ENCODE assay signal across 8 cellular contexts in the genomic region with DNA sequence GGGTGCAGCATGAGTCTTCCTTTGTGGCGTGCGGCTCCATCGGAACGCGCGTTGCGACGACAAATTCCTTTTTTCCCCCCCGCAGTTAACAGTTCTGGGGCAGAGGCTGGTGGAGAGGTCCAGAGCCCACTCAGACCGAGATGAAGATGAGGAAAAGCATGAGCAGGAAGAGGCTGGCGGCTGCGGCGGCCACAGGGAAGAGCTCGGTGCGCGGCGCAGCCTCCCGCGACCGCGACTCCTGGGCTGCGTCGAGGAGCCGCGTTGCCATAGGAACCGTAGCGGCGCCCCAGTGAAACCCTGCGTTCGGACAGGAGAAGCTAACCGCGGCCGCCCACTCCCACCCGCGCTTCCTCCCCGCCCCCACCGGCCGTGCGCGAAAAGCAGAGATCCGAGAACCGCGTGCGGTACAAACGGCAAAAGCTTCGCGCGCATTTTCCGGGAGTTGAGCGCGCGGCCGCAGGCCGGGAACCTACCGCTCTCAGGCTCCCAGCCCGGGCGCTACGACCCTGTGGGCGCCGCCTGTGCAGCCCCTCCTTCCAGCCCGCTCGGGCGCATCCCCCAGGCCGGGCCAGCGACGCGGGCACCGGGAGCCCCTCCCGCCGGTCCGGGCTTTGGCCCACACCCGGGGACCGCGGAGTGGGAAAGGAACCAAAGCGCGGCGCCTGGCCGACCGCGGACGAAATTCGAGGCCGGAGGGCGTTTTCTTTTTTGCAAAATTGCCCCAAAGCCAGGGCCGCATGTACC.
DNase-seq lines count a peak whose midpoint lies in the region; ATAC-seq, FAIRE-seq and TF ChIP-seq lines count a peak whose summit lies in the region.

No MANE protein-coding gene starts in this region.

- in situ Hi-C loops in GM13977 (cut with MboI; ENCODE audit: low pct_unique_long_range_greater_than_20kb, low sequenced_read_pairs, unreplicated experiment): no loop called here

- DNase-seq in GM13977 (ENCODE audit: low spot score) (peak; percentile 64), fibroblast of mammary gland (ENCODE audit: low read depth) (no peak), pancreas (peak in 1 of 6 donors; percentile 57), NCI-H526 treated with DMSO at 0.1 percent for 48 hours (lab: John Stamatoyannopoulos, UW) (no peak), HuH-7 (ENCODE audit: low spot score) (no peak), RCC 7860 (ENCODE audit: low spot score) (no peak)
- peak; percentile 5 to 6 for DNase-seq in activated CD4-positive, alpha-beta T cell treated with anti-CD3 and anti-CD28 coated beads, Interleukin-2, amount 50 U/mL, for 4 hours

- H3K27me3 ChIP-seq in pancreas: peaks cover 0 to 42% (median 12%) of the 10 kb centered on the region in 4 donors

- intact Hi-C loops in pancreas (cut with DNase I): no loop called here

- H3K9me3 ChIP-seq in pancreas: no peaks in the 10 kb centered on the region

- FAIRE-seq in pancreas (lab: Jason Lieb, UNC) (no peak), RCC 7860 (lab: Jason Lieb, UNC) (no peak)

- no peaks in the 10 kb centered on the region for H3K36me3 ChIP-seq in pancreas

- peaks cover 0 to 5% (median 0%) of the 10 kb centered on the region in 3 donors for H3K4me1 ChIP-seq in pancreas

- WGBS in pancreas, 2 donors: 3 to 4% methylated on average over 73 to 85 of the region's 85 CpGs

- no peak for TF ChIP-seq CTCF in GM13977 (IDR thresholded peaks at IDR 0.05; ENCODE audit: extremely low read depth, insufficient read depth, missing control alignments)
- TF ChIP-seq CTCF in fibroblast of mammary gland (conservative IDR thresholded peaks at IDR 0.05; ENCODE audit: control insufficient read depth, insufficient read depth, low read depth, low read length): no peak
- TF ChIP-seq CTCF in pancreas (IDR thresholded peaks at IDR 0.05): no peak

- H3K4me3 ChIP-seq in fibroblast of mammary gland (ENCODE audit: control insufficient read depth, low read depth, low read length) (peak overlapping the region; percentile 27), pancreas (peak overlapping the region; percentile 4 to 48 (median 18))

- ATAC-seq in pancreas (peak in 3 of 4 donors; percentile 44 to 60 (median 44)), HG03108 (IDR thresholded peaks at IDR 0.05; ENCODE audit: unreplicated experiment) (no peak)

- no peak overlapping the region for H3K27ac ChIP-seq in pancreas

Comparison
In these comparisons a context has a peak if more than half of its experiments do, and no peak if none do; other contexts are left out.
1. DNase-seq: peak in GM13977 (single experiment) and activated CD4-positive, alpha-beta T cell treated with anti-CD3 and anti-CD28 coated beads, Interleukin-2, amount 50 U/mL, for 4 hours (2 of 2); none in fibroblast of mammary gland (single experiment), NCI-H526 treated with DMSO at 0.1 percent for 48 hours (single experiment), HuH-7 (single experiment) and RCC 7860 (single experiment).